Comparison of ENCODE assay signal across 1 cellular context in genomic region chr1:11948822-11949458, GRCh38.
A peak's percentile ranks its signal among the peaks of the same experiment; 100 is the strongest.
TF ChIP-seq lines count a peak whose summit lies in the region.

No MANE protein-coding gene starts in this region.

TF ChIP-seq in GM12878, 131 proteins besides CTCF, POLR2A, EP300 and RAD21:
- TF ChIP-seq ATF3 (IDR thresholded peaks at IDR 0.05; ENCODE audit: borderline replicate concordance, extremely low read depth, low read depth, low read length) = peak; percentile 8; the same call in 1 of the 2 replicates
- no peak for TF ChIP-seq NRF1 (conservative IDR thresholded peaks at IDR 0.05; ENCODE audit: low read depth, low read length)
- TF ChIP-seq USF1 (IDR thresholded peaks at IDR 0.05; ENCODE audit: borderline replicate concordance, extremely low read length, insufficient read depth, low read depth, low read length) = peak; percentile 68
- TF ChIP-seq RAD51 (IDR thresholded peaks at IDR 0.05) = peak; percentile 51; the same call in 1 of the 2 replicates
